In the genomic region with DNA sequence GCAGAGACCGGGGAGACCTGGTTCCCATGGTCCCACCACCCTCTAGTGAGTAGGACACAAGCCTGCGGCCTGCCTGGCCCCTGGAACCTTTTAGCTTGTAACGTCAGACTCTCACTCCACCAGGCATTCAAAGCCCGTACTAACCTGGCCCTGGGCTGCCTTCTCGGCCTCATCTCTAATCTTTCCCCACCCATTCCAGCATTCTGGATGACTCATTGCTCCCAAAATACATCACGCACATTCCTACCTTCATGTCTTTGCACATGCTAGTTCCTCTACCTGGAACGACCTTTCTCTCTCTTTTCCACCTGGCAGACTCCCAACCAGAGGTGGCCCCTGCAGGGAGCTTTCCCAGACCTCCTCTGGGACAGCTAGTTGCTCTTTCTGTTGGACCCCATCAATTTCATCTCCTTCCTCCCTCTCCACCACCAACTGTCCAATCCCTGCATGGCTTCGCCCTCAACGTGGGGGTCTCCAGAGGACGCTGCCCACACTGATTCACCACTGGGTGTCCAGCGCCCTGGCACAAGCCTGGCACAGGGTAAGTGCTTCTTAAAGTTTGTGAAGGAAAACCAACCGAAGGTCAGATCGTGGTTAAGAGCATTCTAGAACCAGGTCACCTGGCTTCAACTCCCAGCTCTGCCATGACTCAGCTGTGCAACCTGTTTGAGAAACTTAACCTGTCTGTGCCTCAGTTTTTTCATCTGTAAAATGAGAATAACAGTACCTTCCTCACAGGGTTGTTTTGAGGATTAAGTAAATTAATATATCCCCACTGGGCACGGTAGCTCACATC, we compare ENCODE assay signal across 16 cellular contexts. TPM values are rescaled to one million over a fixed set of nuclear protein-coding genes. Genes with fewer than 3 reads are reported as not detected.
A peak's percentile ranks its signal among the peaks of the same experiment; 100 is the strongest.
DNase-seq lines count a peak whose midpoint lies in the region; ATAC-seq and TF ChIP-seq lines count a peak whose summit lies in the region.
"Had no signal": no experiment of that assay in that cellular context is flagged by ENCODE, and none has a peak within 500 bp of the region (broad histone marks: within the 10 kb centered on the region; RNA-seq: fewer than 3 reads in every experiment).

No MANE protein-coding gene starts in this region.

- H3K36me3 ChIP-seq in PC-3 (ENCODE audit: low read depth, low read length): peaks cover 4% of the 10 kb centered on the region
- peaks cover 13% of the 10 kb centered on the region for H3K36me3 ChIP-seq in muscle layer of colon (ENCODE audit: insufficient read depth, low read length)
- no peaks in the 10 kb centered on the region for H3K36me3 ChIP-seq in tibial artery
- no peaks in the 10 kb centered on the region for H3K36me3 ChIP-seq in CD4-positive, alpha-beta memory T cell (ENCODE audit: insufficient read depth, low read length)
- H3K36me3 ChIP-seq: neutrophil had no signal

- CTCF ChIA-PET in PC-3 (lab: Charles Lee): no interaction called here
- CTCF ChIA-PET in CD4-positive, alpha-beta memory T cell (lab: Charles Lee; ENCODE audit: partially characterized antibody): interaction anchor here (2.1 kb wide), 1 partner anchor 38 kb away, joined by 6 read pairs; no protein-coding TSS in a partner anchor

- H3K4me3 Mint-ChIP-seq in CD4-positive, alpha-beta memory T cell: no peak overlapping the region
- H3K4me3 Mint-ChIP-seq: activated T-helper 1 cell treated with anti-CD3 and anti-CD28 coated beads, Interleukin-12 subunit alpha, Interleukin-12 subunit beta, Interleukin-2, Interleukin-4 antibody, amounts not matched to agents 30 ng/mL and 10 ng/mL and 1 ng/mL, durations not matched to agents 14 hours and 24 hours and 36 hours; dendritic cell treated with granulocyte-macrophage colony-stimulating factor and Interleukin-4, amounts not matched to agents 40 ng/mL and 50 ng/mL, for 4 days; HFFc6 had no signal

- no peak overlapping the region for H3K4me3 ChIP-seq in PC-3 (ENCODE audit: low read length)
- no peak overlapping the region for H3K4me3 ChIP-seq in muscle layer of colon (ENCODE audit: low read depth in 1 of 2, low read length in 2 of 2)
- no peak overlapping the region for H3K4me3 ChIP-seq in tibial artery
- no peak overlapping the region for H3K4me3 ChIP-seq in CD4-positive, alpha-beta memory T cell (ENCODE audit: low read length in 2 of 2)
- H3K4me3 ChIP-seq: lung had no signal

- no peaks in the 10 kb centered on the region for H3K9me2 ChIP-seq in PC-3 (replicated peaks; ENCODE audit: low read length)

- TF ChIP-seq CTCF in PC-3 (conservative IDR thresholded peaks at IDR 0.05; ENCODE audit: low read depth, low read length) (no peak), tibial artery (IDR thresholded peaks at IDR 0.05) (no peak)

- no peaks in the 10 kb centered on the region for H3K9me3 Mint-ChIP-seq in CD4-positive, alpha-beta memory T cell
- H3K9me3 Mint-ChIP-seq: activated T-helper 1 cell treated with anti-CD3 and anti-CD28 coated beads, Interleukin-12 subunit alpha, Interleukin-12 subunit beta, Interleukin-2, Interleukin-4 antibody, amounts not matched to agents 30 ng/mL and 10 ng/mL and 1 ng/mL, durations not matched to agents 14 hours and 24 hours and 36 hours; dendritic cell treated with granulocyte-macrophage colony-stimulating factor and Interleukin-4, amounts not matched to agents 40 ng/mL and 50 ng/mL, for 4 days; HFFc6 had no signal

- no peaks in the 10 kb centered on the region for H3K27me3 ChIP-seq in PC-3 (ENCODE audit: low read length)
- H3K27me3 ChIP-seq in muscle layer of colon (ENCODE audit: control insufficient read depth in 1 of 2, insufficient read depth in 2 of 2, low read length in 2 of 2): no peaks in the 10 kb centered on the region
- no peaks in the 10 kb centered on the region for H3K27me3 ChIP-seq in tibial artery
- no peaks in the 10 kb centered on the region for H3K27me3 ChIP-seq in CD4-positive, alpha-beta memory T cell (ENCODE audit: insufficient read depth, low read length)

- H3K9me3 ChIP-seq in PC-3 (ENCODE audit: low read length): no peaks in the 10 kb centered on the region
- H3K9me3 ChIP-seq in muscle layer of colon (ENCODE audit: low read length): no peaks in the 10 kb centered on the region
- H3K9me3 ChIP-seq in tibial artery: no peaks in the 10 kb centered on the region
- H3K9me3 ChIP-seq in CD4-positive, alpha-beta memory T cell (ENCODE audit: control insufficient read depth in 1 of 2, low read length in 2 of 2): no peaks in the 10 kb centered on the region
- H3K9me3 ChIP-seq: neutrophil had no signal

- H3K4me1 ChIP-seq in PC-3 (ENCODE audit: insufficient read depth, low read length): peaks cover 19% of the 10 kb centered on the region
- H3K4me1 ChIP-seq in muscle layer of colon (ENCODE audit: insufficient read depth, low read length): peaks cover 61% of the 10 kb centered on the region
- peaks cover 0 to 94% (median 49%) of the 10 kb centered on the region in 4 donors for H3K4me1 ChIP-seq in tibial artery
- peaks cover 12% of the 10 kb centered on the region for H3K4me1 ChIP-seq in CD4-positive, alpha-beta memory T cell (ENCODE audit: insufficient read depth, low read length)

- peak; percentile 66 for ATAC-seq in PC-3
- ATAC-seq in GM19035 (IDR thresholded peaks at IDR 0.05; ENCODE audit: unreplicated experiment): no peak
- no peak for ATAC-seq in GM18861 (IDR thresholded peaks at IDR 0.05; ENCODE audit: unreplicated experiment)

- H3K27me3 Mint-ChIP-seq in CD4-positive, alpha-beta memory T cell: peaks cover 2 to 3% of the 10 kb centered on the region in 2 donors

- intact Hi-C loops in PC-3 (cut with micrococcal nuclease) (no loop called here), tibial artery (cut with DNase I; ENCODE audit: low total_unique reads) (no loop called here)
- intact Hi-C loops in CD4-positive, alpha-beta memory T cell (cut with micrococcal nuclease): no loop called here

- H3K36me3 Mint-ChIP-seq in CD4-positive, alpha-beta memory T cell: no peaks in the 10 kb centered on the region

- peak overlapping the region; percentile 40 for H3K4me2 ChIP-seq in PC-3 (ENCODE audit: low read length)

- H3F3A ChIP-seq in PC-3 (ENCODE audit: low read length, unreplicated experiment): no peaks in the 10 kb centered on the region

- no TSS peak for BruUV-seq in PC-3 (replicated peaks; lab: Mats Ljungman, UMichigan)

- no peaks in the 10 kb centered on the region for H4K20me1 ChIP-seq in PC-3 (ENCODE audit: low read length)

- peak overlapping the region in 3 of 7 donors; percentile 25 to 62 (median 49) for H3K27ac Mint-ChIP-seq in CD4-positive, alpha-beta memory T cell
- H3K27ac Mint-ChIP-seq: activated T-helper 1 cell treated with anti-CD3 and anti-CD28 coated beads, Interleukin-12 subunit alpha, Interleukin-12 subunit beta, Interleukin-2, Interleukin-4 antibody, amounts not matched to agents 30 ng/mL and 10 ng/mL and 1 ng/mL, durations not matched to agents 14 hours and 24 hours and 36 hours; dendritic cell treated with granulocyte-macrophage colony-stimulating factor and Interleukin-4, amounts not matched to agents 40 ng/mL and 50 ng/mL, for 4 days; HFFc6 had no signal

- DNase-seq in PC-3 (peak; percentile 94), epithelial cell of prostate (ENCODE audit: low read depth, low spot score) (peak; percentile 8), tibial artery (no peak), retina (no peak)
- no peak for DNase-seq in CD4-positive, alpha-beta memory T cell
- DNase-seq: DMS79 treated with DMSO at 0.1 percent for 48 hours, HFFc6, NCI-H2081, NCI-H82 had no signal

- no peaks in the 10 kb centered on the region for H3K79me2 ChIP-seq in PC-3 (ENCODE audit: low read length)

- peaks cover 11 to 21% (median 14%) of the 10 kb centered on the region in 4 donors for H3K4me1 Mint-ChIP-seq in CD4-positive, alpha-beta memory T cell

- H3K9ac ChIP-seq in PC-3 (ENCODE audit: low read length) (peak overlapping the region; percentile 24; the same call in 1 of the 2 replicates), muscle layer of colon (ENCODE audit: low read length) (no peak overlapping the region)

- peak overlapping the region; percentile 72 for H3K27ac ChIP-seq in PC-3 (ENCODE audit: low read length)
- H3K27ac ChIP-seq in epithelial cell of prostate: no peak overlapping the region
- peak overlapping the region; percentile 87 for H3K27ac ChIP-seq in muscle layer of colon (ENCODE audit: low read depth, low read length)
- H3K27ac ChIP-seq in tibial artery: peak overlapping the region; percentile 90 to 92
- H3K27ac ChIP-seq in CD4-positive, alpha-beta memory T cell (ENCODE audit: low read depth, low read length): no peak overlapping the region
- H3K27ac ChIP-seq: neutrophil had no signal

- H2AFZ ChIP-seq in PC-3 (ENCODE audit: low read length): peak overlapping the region; percentile 49

- POLR2A ChIA-PET in PC-3 (lab: Charles Lee; ENCODE audit: unreplicated experiment): no interaction called here
- POLR2A ChIA-PET in CD4-positive, alpha-beta memory T cell (lab: Charles Lee; ENCODE audit: partially characterized antibody): no interaction called here

RNA-seq across cellular contexts. Expression of a gene that starts 35.2 kb away (rescaled TPM):
- 15.5 and 15.8 TPM in 2 replicates for total RNA-seq in PC-3 (2014; rRNA removed)
- total RNA-seq in CD4-positive, alpha-beta memory T cell: not detected
- not detected for polyA plus RNA-seq in CD4-positive, alpha-beta memory T cell
- total RNA-seq: activated T-helper 1 cell treated with anti-CD3 and anti-CD28 coated beads, Interleukin-12 subunit alpha, Interleukin-12 subunit beta, Interleukin-2, Interleukin-4 antibody, amounts not matched to agents 30 ng/mL and 10 ng/mL and 1 ng/mL, durations not matched to agents 14 hours and 24 hours and 36 hours had no signal

RNA-seq across cellular contexts. Expression of a gene that starts 58.8 kb away (rescaled TPM):
- 29.0 and 34.8 TPM in 2 replicates for total RNA-seq in PC-3 (2014; rRNA removed)
- 10 to 100 TPM; 35.5 to 36.6 TPM for total RNA-seq in CD4-positive, alpha-beta memory T cell
- polyA plus RNA-seq in CD4-positive, alpha-beta memory T cell: 10 to 100 TPM; 40.8 to 63.3 TPM

Comparison
In these comparisons a context has a peak if more than half of its experiments do, and no peak if none do; other contexts are left out.
1. DNase-seq: peak in PC-3 (single experiment) and epithelial cell of prostate (single experiment); none in tibial artery (0 of 2), retina (single experiment) and CD4-positive, alpha-beta memory T cell (0 of 5).
2. H3K27ac ChIP-seq: peak in PC-3 (single experiment), muscle layer of colon (single experiment) and tibial artery (2 of 2); none in epithelial cell of prostate (single experiment) and CD4-positive, alpha-beta memory T cell (single experiment).
3. RNA of a gene that starts 35.2 kb away (total RNA-seq): 15.5 to 15.8 TPM in PC-3; not detected in CD4-positive, alpha-beta memory T cell; every median in the first group is over 10 times any median in the second.